15 cellular contexts compared by ENCODE assay signal in genomic region chr22:22922092-22922953, GRCh38. TPM values are rescaled to one million over a fixed set of nuclear protein-coding genes. Genes with fewer than 3 reads are reported as not detected.
DNase-seq lines count a peak whose midpoint lies in the region; ATAC-seq, FAIRE-seq and TF ChIP-seq lines count a peak whose summit lies in the region.
"Not testable (repeated sequence)": the region's sequence is repeated elsewhere in the genome, so short reads cannot be mapped to it uniquely, and the experiment has no call there.
"Had no signal": no experiment of that assay in that cellular context is flagged by ENCODE, and none has a peak within 500 bp of the region (broad histone marks: within the 10 kb centered on the region; RNA-seq: fewer than 3 reads in every experiment).

No MANE protein-coding gene starts in this region.

- H3K27ac ChIP-seq in BLaER1 (peak overlapping the region; percentile 58; the same call in 1 of the 2 replicates), OCI-LY1 (ENCODE audit: low read depth, low read length, poor library complexity, severe bottlenecking) (peak overlapping the region; percentile 99)

- H3K4me1 ChIP-seq in BLaER1 = peaks cover 97% of the 10 kb centered on the region
- H3K4me1 ChIP-seq in OCI-LY1 (ENCODE audit: insufficient read depth, low read length, severe bottlenecking) = peaks cover 99% of the 10 kb centered on the region

- not testable (repeated sequence) for H2AFZ ChIP-seq in OCI-LY1 (ENCODE audit: low read length)

- H3K9me2 ChIP-seq in OCI-LY1 (ENCODE audit: low read depth, low read length) = not testable (repeated sequence)

- POLR2A ChIA-PET in activated B cell treated with CpG ODN at 0.5 μM for 24 hours (lab: Charles Lee) = interaction anchor here (1.1 to 11.7 kb wide), 2 partner anchors 8 to 10 kb away, joined by 4 to 151 read pairs; no protein-coding TSS in a partner anchor

- H3K36me3 ChIP-seq in BLaER1 = not testable (repeated sequence)
- H3K36me3 ChIP-seq in OCI-LY1 (ENCODE audit: insufficient read depth, low read length) = peaks cover 15% of the 10 kb centered on the region; the same call in 1 of the 2 replicates

- intact Hi-C loops in activated B cell treated with CpG ODN at 0.5 μM for 24 hours (cut with micrococcal nuclease) = not testable (repeated sequence)

- not testable (repeated sequence) for H3K79me2 ChIP-seq in OCI-LY1 (ENCODE audit: insufficient read depth, low read length)

- not testable (repeated sequence) for TF ChIP-seq CTCF in GM13976 (IDR thresholded peaks at IDR 0.05; ENCODE audit: borderline replicate concordance, control extremely low read depth, extremely low read depth, insufficient read depth, missing control alignments); OCI-LY1 (IDR thresholded peaks at IDR 0.05; ENCODE audit: low read length); activated B cell treated with CpG ODN at 0.5 μM for 24 hours (IDR thresholded peaks at IDR 0.05)

- CTCF ChIA-PET in activated B cell treated with CpG ODN at 0.5 μM for 24 hours (lab: Charles Lee) = not testable (repeated sequence)

- peaks cover 93% of the 10 kb centered on the region for H3K4me1 Mint-ChIP-seq in activated B cell treated with CpG ODN at 0.5 μM for 24 hours
- H3K4me1 Mint-ChIP-seq in effector memory CD8-positive, alpha-beta T cell (ENCODE audit: low read depth in 2 of 2) = not testable (repeated sequence)
- peaks cover 84 to 100% (median 93%) of the 10 kb centered on the region in 3 donors for H3K4me1 Mint-ChIP-seq in naive B cell

- in situ Hi-C loops in GM13976 (cut with MboI; ENCODE audit: low sequenced_read_pairs, unreplicated experiment) = not testable (repeated sequence)

- H3K27ac Mint-ChIP-seq in activated B cell treated with CpG ODN at 0.5 μM for 24 hours = peak overlapping the region; percentile 79
- H3K27ac Mint-ChIP-seq in effector memory CD8-positive, alpha-beta T cell = peak overlapping the region; percentile 30 to 32
- peak overlapping the region; percentile 59 to 98 (median 86) for H3K27ac Mint-ChIP-seq in naive B cell

- peak; percentile 87 for FAIRE-seq in urothelium cell line (lab: Jason Lieb, UNC)

- H3K9ac ChIP-seq in BLaER1 = 0 out of 2 replicates have a peak overlapping the region, but pooled peaks have one; percentile 27
- peak overlapping the region; percentile 97 for H3K9ac ChIP-seq in OCI-LY1 (ENCODE audit: low read length)

- H3K9me3 Mint-ChIP-seq in activated B cell treated with CpG ODN at 0.5 μM for 24 hours; effector memory CD8-positive, alpha-beta T cell; naive B cell: not testable (repeated sequence)

- peak overlapping the region; percentile 51 for H3K4me2 ChIP-seq in BLaER1
- peak overlapping the region; percentile 75 for H3K4me2 ChIP-seq in OCI-LY1 (ENCODE audit: low read length)

- H3K4me3 ChIP-seq in BLaER1 = not testable (repeated sequence)
- peak overlapping the region; percentile 61 for H3K4me3 ChIP-seq in OCI-LY1 (ENCODE audit: low read depth, low read length, poor library complexity, severe bottlenecking)

- not testable (repeated sequence) for ATAC-seq in activated B cell treated with CpG ODN at 0.5 μM for 24 hours (ENCODE audit: low read depth); effector memory CD8-positive, alpha-beta T cell (replicated peaks); naive B cell (ENCODE audit: low read depth in 2 of 2)

- not testable (repeated sequence) for H3K27me3 Mint-ChIP-seq in activated B cell treated with CpG ODN at 0.5 μM for 24 hours; effector memory CD8-positive, alpha-beta T cell; naive B cell

- not testable (repeated sequence) for H3K27me3 ChIP-seq in BLaER1; OCI-LY1 (ENCODE audit: insufficient read depth, low read length)

- H4K20me1 ChIP-seq in BLaER1; OCI-LY1 (ENCODE audit: insufficient read depth, low read length): not testable (repeated sequence)

- H3K36me3 Mint-ChIP-seq in activated B cell treated with CpG ODN at 0.5 μM for 24 hours (ENCODE audit: low read depth); effector memory CD8-positive, alpha-beta T cell (ENCODE audit: insufficient read depth); naive B cell: not testable (repeated sequence)

- H3K9me3 ChIP-seq in BLaER1; OCI-LY1 (ENCODE audit: low read length): not testable (repeated sequence)

- peak; percentile 14 for DNase-seq in GM13976 (ENCODE audit: low spot score)
- DNase-seq in activated B cell treated with CpG ODN at 0.5 μM for 24 hours; effector memory CD8-positive, alpha-beta T cell; naive B cell; urothelium cell line (ENCODE audit: low spot score): not testable (repeated sequence)

- not testable (repeated sequence) for H3K4me3 Mint-ChIP-seq in activated B cell treated with CpG ODN at 0.5 μM for 24 hours; effector memory CD8-positive, alpha-beta T cell
- peak overlapping the region in 6 of 8 donors; percentile 37 to 68 (median 52) for H3K4me3 Mint-ChIP-seq in naive B cell

- H3F3A ChIP-seq in OCI-LY1 (ENCODE audit: insufficient read depth, low read length) = peaks cover 12% of the 10 kb centered on the region; the same call in 1 of the 2 replicates

RNA-seq across cellular contexts. Expression of gene IGLL5, which starts 34.7 kb away (rescaled TPM):
- 189 and 195 TPM in 2 replicates for total RNA-seq in activated B cell treated with CpG ODN at 0.5 μM for 24 hours
- polyA plus RNA-seq in naive B cell (ENCODE audit: low read depth in 6 of 6) = 100 to 1,000 TPM; 233 to 640 (median 475) TPM
- total RNA-seq: A673; Caco-2; CD4-positive, alpha-beta T cell; Daoy; H1; H9; HepG2 had no signal
- polyA plus RNA-seq: AG04450, H1, HepG2 had no signal

Comparison
In these comparisons a context has a peak if more than half of its experiments do, and no peak if none do; other contexts are left out.
1. H3K27ac Mint-ChIP-seq: peak in every context shown above with its lines; median percentile 86 in naive B cell; 79 in activated B cell treated with CpG ODN at 0.5 μM for 24 hours; 31 in effector memory CD8-positive, alpha-beta T cell.